Comparison of ENCODE assay signal across 8 cellular contexts in genomic region chr19:5138606-5139594, GRCh38.
DNase-seq lines count a peak whose midpoint lies in the region; ATAC-seq and TF ChIP-seq lines count a peak whose summit lies in the region.

No MANE protein-coding gene starts in this region.

- H3K9me3 ChIP-seq in mesenchymal stem cell (ENCODE audit: control insufficient read depth, low read length) (no peaks in the 10 kb centered on the region), endodermal cell (ENCODE audit: control insufficient read depth, low read length) (no peaks in the 10 kb centered on the region)

- H3K4me3 ChIP-seq in mesenchymal stem cell (ENCODE audit: insufficient read depth in 1 of 2, low read depth in 1 of 2, low read length in 2 of 2) (no peak overlapping the region), endodermal cell (ENCODE audit: low read length) (no peak overlapping the region)

- no peak overlapping the region for H2BK120ac ChIP-seq in mesenchymal stem cell (ENCODE audit: low read depth, low read length)

- no peaks in the 10 kb centered on the region for H3K27me3 ChIP-seq in mesenchymal stem cell (ENCODE audit: control insufficient read depth in 1 of 2, insufficient read depth in 1 of 2, low read length in 2 of 2)
- H3K27me3 ChIP-seq in endodermal cell (ENCODE audit: control insufficient read depth, insufficient read depth, low read length, poor library complexity, severe bottlenecking) = no peaks in the 10 kb centered on the region

- H3K18ac ChIP-seq in mesenchymal stem cell (ENCODE audit: low read depth in 1 of 2, low read length in 2 of 2) = no peak overlapping the region

- DNase-seq in Daoy (ENCODE audit: low read depth) (peak; percentile 93), H4 (ENCODE audit: low spot score) (peak; percentile 95), T-helper 1 cell (peak; percentile 35 to 88 (median 52)), mesenchymal stem cell (peak; percentile 77), endodermal cell (no peak), DMS 273 treated with DMSO at 0.1 percent for 48 hours (lab: John Stamatoyannopoulos, UW) (no peak)
- peak; percentile 96 for DNase-seq in activated naive CD8-positive, alpha-beta T cell treated with anti-CD3 and anti-CD28 coated beads, Interleukin-2, amount 10 ng/mL, durations not matched to agents 7 days and 5 days

- peak overlapping the region; percentile 84 for H3K27ac Mint-ChIP-seq in activated naive CD8-positive, alpha-beta T cell treated with anti-CD3 and anti-CD28 coated beads, Interleukin-2, amount 10 ng/mL, durations not matched to agents 7 days and 5 days
- H3K27ac Mint-ChIP-seq in stimulated activated naive CD8-positive, alpha-beta T cell treated with anti-CD3 and anti-CD28 coated beads, Interleukin-15, Interleukin-2, amounts not matched to agents 100 ng/mL and 50 ng/mL, for 24 hours = peak overlapping the region; percentile 97
- no peak overlapping the region for H3K27ac Mint-ChIP-seq in endodermal cell

- POLR2A ChIA-PET in activated naive CD8-positive, alpha-beta T cell treated with anti-CD3 and anti-CD28 coated beads, Interleukin-2, amount 10 ng/mL, durations not matched to agents 7 days and 5 days (lab: Charles Lee) = interaction anchor here (1.3 kb wide), 1 partner anchor 63 kb away, joined by 3 read pairs; no protein-coding TSS in a partner anchor

- no peaks in the 10 kb centered on the region for H3K27me3 Mint-ChIP-seq in activated naive CD8-positive, alpha-beta T cell treated with anti-CD3 and anti-CD28 coated beads, Interleukin-2, amount 10 ng/mL, durations not matched to agents 7 days and 5 days
- no peaks in the 10 kb centered on the region for H3K27me3 Mint-ChIP-seq in stimulated activated naive CD8-positive, alpha-beta T cell treated with anti-CD3 and anti-CD28 coated beads, Interleukin-15, Interleukin-2, amounts not matched to agents 100 ng/mL and 50 ng/mL, for 24 hours
- no peaks in the 10 kb centered on the region for H3K27me3 Mint-ChIP-seq in endodermal cell (ENCODE audit: insufficient read depth)

- H3K4me1 Mint-ChIP-seq in activated naive CD8-positive, alpha-beta T cell treated with anti-CD3 and anti-CD28 coated beads, Interleukin-2, amount 10 ng/mL, durations not matched to agents 7 days and 5 days = peaks cover 22% of the 10 kb centered on the region
- H3K4me1 Mint-ChIP-seq in stimulated activated naive CD8-positive, alpha-beta T cell treated with anti-CD3 and anti-CD28 coated beads, Interleukin-15, Interleukin-2, amounts not matched to agents 100 ng/mL and 50 ng/mL, for 24 hours (ENCODE audit: low read depth) = peaks cover 39% of the 10 kb centered on the region
- no peaks in the 10 kb centered on the region for H3K4me1 Mint-ChIP-seq in endodermal cell

- H3K4me3 Mint-ChIP-seq in activated naive CD8-positive, alpha-beta T cell treated with anti-CD3 and anti-CD28 coated beads, Interleukin-2, amount 10 ng/mL, durations not matched to agents 7 days and 5 days = peak overlapping the region; percentile 53
- peak overlapping the region; percentile 80 for H3K4me3 Mint-ChIP-seq in stimulated activated naive CD8-positive, alpha-beta T cell treated with anti-CD3 and anti-CD28 coated beads, Interleukin-15, Interleukin-2, amounts not matched to agents 100 ng/mL and 50 ng/mL, for 24 hours
- no peak overlapping the region for H3K4me3 Mint-ChIP-seq in endodermal cell

- H3K14ac ChIP-seq in mesenchymal stem cell (ENCODE audit: low read length in 2 of 2) = no peak overlapping the region

- peaks cover 28% of the 10 kb centered on the region for H3K79me1 ChIP-seq in mesenchymal stem cell (replicated peaks; ENCODE audit: low read length, poor library complexity, severe bottlenecking)

- peaks cover 2% of the 10 kb centered on the region for H3K9me3 Mint-ChIP-seq in activated naive CD8-positive, alpha-beta T cell treated with anti-CD3 and anti-CD28 coated beads, Interleukin-2, amount 10 ng/mL, durations not matched to agents 7 days and 5 days
- H3K9me3 Mint-ChIP-seq in stimulated activated naive CD8-positive, alpha-beta T cell treated with anti-CD3 and anti-CD28 coated beads, Interleukin-15, Interleukin-2, amounts not matched to agents 100 ng/mL and 50 ng/mL, for 24 hours = no peaks in the 10 kb centered on the region
- no peaks in the 10 kb centered on the region for H3K9me3 Mint-ChIP-seq in endodermal cell

- H4K8ac ChIP-seq in mesenchymal stem cell (ENCODE audit: low read length) = no peak overlapping the region

- no peak overlapping the region for H2AK5ac ChIP-seq in mesenchymal stem cell (ENCODE audit: low read length, severe bottlenecking)

- H3K36me3 ChIP-seq in mesenchymal stem cell (ENCODE audit: control insufficient read depth in 1 of 2, insufficient read depth in 2 of 2, low read depth in 1 of 2, low read length in 2 of 2) (peaks cover 58 to 98% of the 10 kb centered on the region in 2 experiments), endodermal cell (ENCODE audit: control insufficient read depth, insufficient read depth, low read length) (peaks cover 20% of the 10 kb centered on the region)

- no peak overlapping the region for H3K4me2 ChIP-seq in mesenchymal stem cell (ENCODE audit: low read length, poor library complexity, severe bottlenecking)

- ATAC-seq in activated naive CD8-positive, alpha-beta T cell treated with anti-CD3 and anti-CD28 coated beads, Interleukin-2, amount 10 ng/mL, durations not matched to agents 7 days and 5 days (ENCODE audit: low read depth) = peak; percentile 70

- H3K9ac ChIP-seq in mesenchymal stem cell (ENCODE audit: low read length) = no peak overlapping the region
- H3K9ac ChIP-seq in endodermal cell (ENCODE audit: extremely low read depth, low read length, poor library complexity, severe bottlenecking) = no peak overlapping the region

- WGBS in mesenchymal stem cell = 84% methylated on average over 27 of the region's 30 CpGs
- 96% methylated on average over 20 to 30 of the region's 30 CpGs for WGBS in endodermal cell (ENCODE audit: insufficient coverage in 1 of 2, insufficient read length in 1 of 2), 2 experiments

- H3K23ac ChIP-seq in mesenchymal stem cell (ENCODE audit: low read length in 2 of 2) = no peak overlapping the region

- no peak overlapping the region for H2BK12ac ChIP-seq in mesenchymal stem cell (ENCODE audit: low read length in 2 of 2)

- no peak overlapping the region for H2BK5ac ChIP-seq in mesenchymal stem cell (ENCODE audit: low read depth, low read length, poor library complexity, severe bottlenecking)

- peaks cover 36% of the 10 kb centered on the region for H3K36me3 Mint-ChIP-seq in activated naive CD8-positive, alpha-beta T cell treated with anti-CD3 and anti-CD28 coated beads, Interleukin-2, amount 10 ng/mL, durations not matched to agents 7 days and 5 days
- H3K36me3 Mint-ChIP-seq in stimulated activated naive CD8-positive, alpha-beta T cell treated with anti-CD3 and anti-CD28 coated beads, Interleukin-15, Interleukin-2, amounts not matched to agents 100 ng/mL and 50 ng/mL, for 24 hours (ENCODE audit: low read depth) = peaks cover 30% of the 10 kb centered on the region
- peaks cover 34% of the 10 kb centered on the region for H3K36me3 Mint-ChIP-seq in endodermal cell (ENCODE audit: low read depth)

- H3K4me1 ChIP-seq in mesenchymal stem cell (ENCODE audit: control insufficient read depth, insufficient read depth, low read depth, low read length) (peaks cover 14% of the 10 kb centered on the region), endodermal cell (ENCODE audit: control insufficient read depth, insufficient read depth, low read length) (no peaks in the 10 kb centered on the region)

- peak overlapping the region; percentile 25 for H3K27ac ChIP-seq in mesenchymal stem cell (ENCODE audit: low read length, poor library complexity, severe bottlenecking)
- no peak overlapping the region for H3K27ac ChIP-seq in endodermal cell (ENCODE audit: low read depth, low read length)

- no peak overlapping the region for H4K91ac ChIP-seq in mesenchymal stem cell (ENCODE audit: low read length)

- no peak for TF ChIP-seq CTCF in endodermal cell (conservative IDR thresholded peaks at IDR 0.05)

- no peak overlapping the region for H3K4ac ChIP-seq in mesenchymal stem cell (ENCODE audit: low read depth in 1 of 2, low read length in 2 of 2)

- peak overlapping the region; percentile 29 for H2BK15ac ChIP-seq in mesenchymal stem cell (ENCODE audit: low read depth, poor library complexity, severe bottlenecking)

- no peak overlapping the region for H2AFZ ChIP-seq in mesenchymal stem cell (ENCODE audit: low read depth, low read length)

Comparison
In these comparisons a context has a peak if more than half of its experiments do, and no peak if none do; other contexts are left out.
1. DNase-seq: peak in Daoy (single experiment), H4 (single experiment), T-helper 1 cell (5 of 5), activated naive CD8-positive, alpha-beta T cell treated with anti-CD3 and anti-CD28 coated beads, Interleukin-2, amount 10 ng/mL, durations not matched to agents 7 days and 5 days (single experiment) and mesenchymal stem cell (single experiment); none in endodermal cell (single experiment) and DMS 273 treated with DMSO at 0.1 percent for 48 hours (single experiment).